ENCODE assay signal across 21 cellular contexts in the genomic region with DNA sequence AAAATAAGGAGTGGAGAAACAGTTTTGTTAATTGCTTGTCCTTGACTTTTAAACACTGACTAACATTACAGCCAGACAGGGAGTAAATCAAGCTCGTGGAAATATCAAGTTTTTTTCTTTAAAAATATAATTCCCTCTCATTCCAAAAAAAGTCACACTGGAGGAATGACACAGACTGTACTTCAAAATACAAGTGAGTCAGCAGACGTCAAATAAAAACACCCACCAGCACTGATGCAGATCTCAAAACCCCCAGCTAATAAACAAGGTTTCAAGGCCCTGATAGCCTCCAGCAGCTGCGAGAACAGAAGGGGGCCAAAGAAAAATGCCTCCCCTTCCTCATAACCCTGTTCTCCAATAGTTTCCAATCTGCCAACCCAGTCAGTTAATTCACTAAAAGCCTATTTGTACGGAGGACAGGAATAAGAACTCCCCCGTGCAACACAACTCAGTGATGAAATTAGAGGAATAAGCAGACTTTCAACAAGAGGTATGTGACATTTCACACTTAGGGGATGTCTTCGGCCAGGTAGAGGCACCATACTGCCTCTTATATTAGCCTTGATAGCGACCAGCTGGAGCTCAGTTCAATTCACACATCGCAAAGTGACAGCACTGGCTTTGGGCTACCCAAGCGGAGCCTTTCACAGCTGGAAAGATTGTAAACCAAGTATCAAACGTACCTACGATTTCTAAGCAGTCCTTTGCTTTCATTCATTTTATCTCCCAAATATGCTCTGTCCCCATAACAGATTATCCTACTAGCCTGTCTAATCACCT.
DNase-seq lines count a peak whose midpoint lies in the region; ATAC-seq and TF ChIP-seq lines count a peak whose summit lies in the region.
"Had no signal": no experiment of that assay in that cellular context is flagged by ENCODE, and none has a peak within 500 bp of the region (broad histone marks: within the 10 kb centered on the region; RNA-seq: fewer than 3 reads in every experiment).

No MANE protein-coding gene starts in this region.

- no peak overlapping the region for H3K4me3 Mint-ChIP-seq in nephron progenitor cell
- H3K4me3 Mint-ChIP-seq in progenitor cell of endocrine pancreas (ENCODE audit: low read depth): no peak overlapping the region
- H3K4me3 Mint-ChIP-seq: HFFc6 had no signal

- TF ChIP-seq POLR2A in body of pancreas (IDR thresholded peaks at IDR 0.05) (no peak), uterus (IDR thresholded peaks at IDR 0.05) (no peak)

- no peaks in the 10 kb centered on the region for H3K27me3 Mint-ChIP-seq in nephron progenitor cell (ENCODE audit: low read depth, poor library complexity)
- peaks cover 9% of the 10 kb centered on the region for H3K27me3 Mint-ChIP-seq in progenitor cell of endocrine pancreas

- no peaks in the 10 kb centered on the region for H3F3A ChIP-seq in PC-9 (ENCODE audit: insufficient read depth, low read depth)

- no TSS peak for BruUV-seq in PC-9 (replicated peaks; lab: Mats Ljungman, UMichigan)

- H3K9me3 Mint-ChIP-seq in nephron progenitor cell (peaks cover 4% of the 10 kb centered on the region), progenitor cell of endocrine pancreas (ENCODE audit: low read depth) (no peaks in the 10 kb centered on the region)
- H3K9me3 Mint-ChIP-seq: HFFc6 had no signal

- WGBS in body of pancreas, 2 donors: 29 to 38% methylated on average over 11 of the region's 11 CpGs

- H3K4me1 ChIP-seq in PC-9 (replicated peaks; ENCODE audit: insufficient read depth) (no peaks in the 10 kb centered on the region), body of pancreas (no peaks in the 10 kb centered on the region), uterus (no peaks in the 10 kb centered on the region)

- POLR2A ChIA-PET in PC-9 (lab: Charles Lee; ENCODE audit: unreplicated experiment): no interaction called here

- no peaks in the 10 kb centered on the region for H3K9me2 ChIP-seq in PC-9 (ENCODE audit: insufficient read depth)

- ATAC-seq in body of pancreas: no peak
- ATAC-seq: HepG2 had no signal

- H3K79me2 ChIP-seq in PC-9 (ENCODE audit: low read depth): no peaks in the 10 kb centered on the region

- H3K4me1 Mint-ChIP-seq in nephron progenitor cell (peaks cover 33% of the 10 kb centered on the region), progenitor cell of endocrine pancreas (ENCODE audit: low read depth) (peaks cover 2% of the 10 kb centered on the region)

- H3K27ac Mint-ChIP-seq in nephron progenitor cell: peak overlapping the region; percentile 63
- H3K27ac Mint-ChIP-seq in progenitor cell of endocrine pancreas: no peak overlapping the region
- H3K27ac Mint-ChIP-seq: HFFc6 had no signal

- DNase-seq in amniotic epithelial cell (ENCODE audit: low read depth) (peak; percentile 56), fibroblast of peridontal ligament (ENCODE audit: extremely low read depth) (peak; percentile 7), nephron progenitor cell (no peak), PC-9 (no peak), body of pancreas (no peak), uterus (no peak), progenitor cell of endocrine pancreas (ENCODE audit: low spot score, unreplicated experiment) (no peak)
- DNase-seq: ACHN; DMS79 treated with DMSO at 0.1 percent for 48 hours; H7; HFFc6; KBM-7; NCI-H1105; NCI-H1694; NCI-H2081 treated with DMSO at 0.1 percent for 48 hours; NCI-H748 treated with DMSO at 0.1 percent for 48 hours; NK-92 treated with Interleukin-12 subunit alpha and Interleukin-12 subunit beta, amount 100 ng/mL, for 24 hours; RPMI8226; SIG-M5 had no signal

- H2AFZ ChIP-seq in PC-9: no peak overlapping the region

- H3K4me2 ChIP-seq in PC-9: no peak overlapping the region

- H3K36me3 ChIP-seq in PC-9 (ENCODE audit: low read depth) (no peaks in the 10 kb centered on the region), body of pancreas (replicated peaks in 1 of 2; ENCODE audit: insufficient read depth in 1 of 2, low read depth in 2 of 2) (no peaks in the 10 kb centered on the region), uterus (no peaks in the 10 kb centered on the region)

- CTCF ChIA-PET in PC-9 (lab: Charles Lee): no interaction called here

- intact Hi-C loops in PC-9 (cut with micrococcal nuclease; ENCODE audit: unreplicated experiment) (no loop called here), body of pancreas (cut with DNase I) (no loop called here), uterus (cut with DNase I; ENCODE audit: low total_unique reads) (no loop called here)

- H3K27ac ChIP-seq in PC-9: no peak overlapping the region
- no peak overlapping the region for H3K27ac ChIP-seq in body of pancreas
- H3K27ac ChIP-seq in uterus: no peak overlapping the region
- H3K27ac ChIP-seq: C4-2B had no signal

- H3K27me3 ChIP-seq in PC-9 (ENCODE audit: insufficient read depth, low read depth) (no peaks in the 10 kb centered on the region), body of pancreas (no peaks in the 10 kb centered on the region), uterus (no peaks in the 10 kb centered on the region)

- H3K9me3 ChIP-seq in PC-9 (ENCODE audit: insufficient read depth, low read depth) (no peaks in the 10 kb centered on the region), body of pancreas (no peaks in the 10 kb centered on the region), uterus (no peaks in the 10 kb centered on the region)

- H4K20me1 ChIP-seq in PC-9 (ENCODE audit: insufficient read depth): no peaks in the 10 kb centered on the region

- no peak overlapping the region for H3K4me3 ChIP-seq in PC-9
- no peak overlapping the region for H3K4me3 ChIP-seq in body of pancreas
- H3K4me3 ChIP-seq in uterus: no peak overlapping the region

- TF ChIP-seq CTCF in nephron progenitor cell (IDR thresholded peaks at IDR 0.05): no peak
- TF ChIP-seq CTCF in PC-9 (conservative IDR thresholded peaks at IDR 0.05): no peak
- TF ChIP-seq CTCF in body of pancreas (IDR thresholded peaks at IDR 0.05): no peak
- no peak for TF ChIP-seq CTCF in uterus (IDR thresholded peaks at IDR 0.05)
- TF ChIP-seq CTCF in progenitor cell of endocrine pancreas (IDR thresholded peaks at IDR 0.05; ENCODE audit: unreplicated experiment): no peak

- no peaks in the 10 kb centered on the region for H3K36me3 Mint-ChIP-seq in nephron progenitor cell (ENCODE audit: low read depth)
- no peaks in the 10 kb centered on the region for H3K36me3 Mint-ChIP-seq in progenitor cell of endocrine pancreas (ENCODE audit: insufficient read depth)

Comparison
In these comparisons a context has a peak if more than half of its experiments do, and no peak if none do; other contexts are left out.
1. DNase-seq: peak in amniotic epithelial cell (single experiment) and fibroblast of peridontal ligament (single experiment); none in nephron progenitor cell (single experiment), PC-9 (0 of 2), body of pancreas (0 of 4), uterus (0 of 2) and progenitor cell of endocrine pancreas (single experiment).